ENCODE assay signal across 15 cellular contexts in the genomic region with DNA sequence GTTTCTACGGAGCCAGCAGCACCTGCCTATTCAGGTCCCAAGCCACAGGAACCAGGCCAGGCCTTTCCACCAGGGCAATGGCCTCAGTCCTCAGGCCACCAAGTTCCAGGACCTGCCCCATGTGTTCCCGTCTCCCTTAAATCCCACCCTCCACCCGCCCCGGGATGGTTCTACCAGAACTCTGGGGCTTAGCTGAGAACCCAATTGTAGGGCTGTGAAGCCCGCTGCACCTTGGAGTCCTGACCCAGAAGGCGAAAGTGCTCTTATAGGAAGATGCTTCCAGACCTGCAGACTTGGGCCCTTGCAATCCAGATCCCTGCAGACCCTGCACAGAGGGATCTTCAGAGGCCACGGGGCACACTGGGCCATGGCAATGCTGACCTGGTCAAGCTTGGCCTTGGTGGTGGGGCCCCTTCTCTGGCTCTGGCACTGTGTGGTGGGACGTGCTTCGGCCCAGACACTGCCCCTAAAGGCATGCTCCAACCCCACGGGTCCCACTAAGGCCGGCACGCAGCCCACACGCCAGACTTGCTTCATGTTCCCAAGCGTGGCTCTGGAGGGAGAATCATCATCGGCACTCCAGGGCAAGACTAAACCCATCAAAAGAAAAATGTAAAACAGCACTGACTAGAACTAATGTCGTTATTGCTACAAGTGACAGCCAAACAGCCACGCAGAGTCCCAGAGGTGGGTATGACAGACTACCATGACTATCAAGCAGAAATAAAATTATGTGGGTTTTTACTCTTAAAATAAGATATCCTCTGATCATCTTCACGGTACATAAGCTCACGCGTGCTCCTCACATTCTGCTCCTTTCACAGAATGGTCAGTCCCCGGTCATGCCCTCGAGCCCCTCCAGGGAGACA. TPM values are rescaled to one million over a fixed set of nuclear protein-coding genes. Genes with fewer than 3 reads are reported as not detected.
A peak's percentile ranks its signal among the peaks of the same experiment; 100 is the strongest.
DNase-seq lines count a peak whose midpoint lies in the region; ATAC-seq and TF ChIP-seq lines count a peak whose summit lies in the region.
"Had no signal": no experiment of that assay in that cellular context is flagged by ENCODE, and none has a peak within 500 bp of the region (broad histone marks: within the 10 kb centered on the region; RNA-seq: fewer than 3 reads in every experiment).

No MANE protein-coding gene starts in this region.

- no peak for ATAC-seq in upper lobe of left lung (ENCODE audit: low FRiP score in 2 of 2)
- ATAC-seq in activated T-helper 17 cell treated with anti-CD3 and anti-CD28 coated beads, Interleukin-2, amount 50 U/mL, for 72 hours (replicated peaks) = no peak

- H3K27ac Mint-ChIP-seq in H9 (no peak overlapping the region), chondrocyte (ENCODE audit: unreplicated experiment) (no peak overlapping the region)
- no peak overlapping the region for H3K27ac Mint-ChIP-seq in activated T-helper 17 cell treated with anti-CD3 and anti-CD28 coated beads, Interleukin-2, amount 50 U/mL, for 72 hours
- H3K27ac Mint-ChIP-seq: B cell had no signal

- no peak overlapping the region for H3T11ph ChIP-seq in H9 (ENCODE audit: low read length)

- no peaks in the 10 kb centered on the region for H3K9me3 ChIP-seq in H9 (ENCODE audit: control insufficient read depth, low read depth, low read length)
- H3K9me3 ChIP-seq in upper lobe of left lung = no peaks in the 10 kb centered on the region

- H3K4me1 Mint-ChIP-seq in H9 = peaks cover 24 to 31% of the 10 kb centered on the region in 2 experiments
- peaks cover 51% of the 10 kb centered on the region for H3K4me1 Mint-ChIP-seq in chondrocyte (ENCODE audit: low read depth)
- no peaks in the 10 kb centered on the region for H3K4me1 Mint-ChIP-seq in activated T-helper 17 cell treated with anti-CD3 and anti-CD28 coated beads, Interleukin-2, amount 50 U/mL, for 72 hours

- H3K56ac ChIP-seq in H9 (ENCODE audit: insufficient read length, low read depth, low read length) = no peak overlapping the region

- H3K27me3 Mint-ChIP-seq in H9 (ENCODE audit: low read depth) = peaks cover 4% of the 10 kb centered on the region; the same call in 1 of the 2 replicates
- no peaks in the 10 kb centered on the region for H3K27me3 Mint-ChIP-seq in chondrocyte (ENCODE audit: low read depth)
- H3K27me3 Mint-ChIP-seq in activated T-helper 17 cell treated with anti-CD3 and anti-CD28 coated beads, Interleukin-2, amount 50 U/mL, for 72 hours = no peaks in the 10 kb centered on the region
- H3K27me3 Mint-ChIP-seq: B cell; CD4-positive, alpha-beta memory T cell had no signal

- H2BK5ac ChIP-seq in H9 (ENCODE audit: insufficient read length, low read length) = no peak overlapping the region

- no peak overlapping the region for H2AK5ac ChIP-seq in H9 (ENCODE audit: insufficient read length, low read length)

- H3K27me3 ChIP-seq in H9 (ENCODE audit: insufficient read depth, low read length) = no peaks in the 10 kb centered on the region
- H3K27me3 ChIP-seq in upper lobe of left lung = no peaks in the 10 kb centered on the region
- H3K27me3 ChIP-seq: SJSA1 had no signal

- H4K91ac ChIP-seq in H9 (ENCODE audit: insufficient read length, low read depth, low read length) = no peak overlapping the region

- H2BK20ac ChIP-seq in H9 (ENCODE audit: low read depth, low read length, poor library complexity, severe bottlenecking) = no peak overlapping the region

- no peaks in the 10 kb centered on the region for H3K79me1 ChIP-seq in H9 (ENCODE audit: insufficient read depth, low read depth, low read length, poor library complexity, severe bottlenecking)

- no peak overlapping the region for H3K18ac ChIP-seq in H9 (ENCODE audit: insufficient read length, low read depth, low read length)

- H4K5ac ChIP-seq in H9 (ENCODE audit: insufficient read length, low read depth, low read length) = no peak overlapping the region

- H2BK12ac ChIP-seq in H9 (ENCODE audit: insufficient read length, low read depth, low read length) = no peak overlapping the region

- no peak for TF ChIP-seq POLR2A in upper lobe of left lung (IDR thresholded peaks at IDR 0.05)

- TF ChIP-seq CTCF in H9 (conservative IDR thresholded peaks at IDR 0.05) (no peak), chondrocyte (IDR thresholded peaks at IDR 0.05) (no peak), upper lobe of left lung (IDR thresholded peaks at IDR 0.05) (no peak)

- H3K4me2 ChIP-seq in H9 (ENCODE audit: insufficient read depth, insufficient read length, low read length) = no peak overlapping the region

- no peak overlapping the region for H4K8ac ChIP-seq in H9 (replicated peaks; ENCODE audit: insufficient read length, low read depth, low read length)

- H2BK120ac ChIP-seq in H9 (ENCODE audit: low read depth, low read length, poor library complexity, severe bottlenecking) = no peak overlapping the region

- H3K23me2 ChIP-seq in H9 (ENCODE audit: insufficient read length, low read depth, low read length, poor library complexity, severe bottlenecking) = no peaks in the 10 kb centered on the region

- WGBS in H9 (ENCODE audit: extremely low coverage, insufficient read length, low lambda C conversion rate) = no CpG with 5 or more reads among the region's 22 CpGs
- 89 to 92% methylated on average over 14 to 22 of the region's 22 CpGs for WGBS in upper lobe of left lung, 2 donors

- no peak overlapping the region for H3K14ac ChIP-seq in H9 (ENCODE audit: insufficient read depth, low read length)

- H3K4me3 Mint-ChIP-seq in H9 (no peak overlapping the region), chondrocyte (ENCODE audit: unreplicated experiment) (no peak overlapping the region)
- no peak overlapping the region for H3K4me3 Mint-ChIP-seq in activated T-helper 17 cell treated with anti-CD3 and anti-CD28 coated beads, Interleukin-2, amount 50 U/mL, for 72 hours
- H3K4me3 Mint-ChIP-seq: B cell; CD4-positive, alpha-beta memory T cell had no signal

- no peak overlapping the region for H3K23ac ChIP-seq in H9 (ENCODE audit: insufficient read length, low read depth, low read length)

- H3K9me3 Mint-ChIP-seq in H9 (no peaks in the 10 kb centered on the region), chondrocyte (ENCODE audit: low read depth) (no peaks in the 10 kb centered on the region)
- no peaks in the 10 kb centered on the region for H3K9me3 Mint-ChIP-seq in activated T-helper 17 cell treated with anti-CD3 and anti-CD28 coated beads, Interleukin-2, amount 50 U/mL, for 72 hours
- H3K9me3 Mint-ChIP-seq: CD4-positive, alpha-beta memory T cell had no signal

- no peak overlapping the region for H3K4ac ChIP-seq in H9 (ENCODE audit: low read depth, low read length)

- no peak overlapping the region for H3K4me3 ChIP-seq in upper lobe of left lung
- H3K4me3 ChIP-seq: GM23248, SJSA1 had no signal

- no peak overlapping the region for H3K27ac ChIP-seq in H9 (ENCODE audit: insufficient read length, low read depth, low read length)
- peak overlapping the region in 3 of 4 donors; percentile 59 to 70 (median 61) for H3K27ac ChIP-seq in upper lobe of left lung
- H3K27ac ChIP-seq: GM23248, HL-60, SJSA1 had no signal

- no peaks in the 10 kb centered on the region for H4K20me1 ChIP-seq in H9 (ENCODE audit: control insufficient read depth, insufficient read depth, insufficient read length)

- DNase-seq in H9 (peak; percentile 25), chondrocyte (ENCODE audit: low spot score) (peak; percentile 77), mesenteric fat pad (ENCODE audit: low spot score) (peak; percentile 65), upper lobe of left lung (peak in 1 of 2 donors; percentile 70), NCI-H2171 treated with DMSO at 0.1 percent for 48 hours (lab: John Stamatoyannopoulos, UW) (no peak)
- DNase-seq in activated CD4-positive, alpha-beta T cell treated with anti-CD3 and anti-CD28 coated beads, Interleukin-2, amount 50 U/mL, for 48 hours = no peak
- DNase-seq: ACHN; NCI-H1417 treated with DMSO at 0.1 percent for 48 hours; NK-92 treated with Interleukin-12 subunit alpha and Interleukin-12 subunit beta, amount 100 ng/mL, for 24 hours had no signal

- H3K9ac ChIP-seq in H9 (ENCODE audit: extremely low read depth, insufficient read length, low read length) = no peak overlapping the region
- H3K9ac ChIP-seq: GM23248 had no signal

- no peaks in the 10 kb centered on the region for H3K4me1 ChIP-seq in H9 (ENCODE audit: insufficient read depth, low read length)
- H3K4me1 ChIP-seq in upper lobe of left lung = peaks cover 0 to 39% (median 23%) of the 10 kb centered on the region in 4 donors

- H3K36me3 ChIP-seq in upper lobe of left lung = peaks cover 19 to 51% (median 44%) of the 10 kb centered on the region in 4 donors

- no peak for TF ChIP-seq EP300 in upper lobe of left lung (IDR thresholded peaks at IDR 0.05)

- no peaks in the 10 kb centered on the region for H3K79me2 ChIP-seq in H9 (ENCODE audit: insufficient read depth, low read length)

- H2BK15ac ChIP-seq in H9 (ENCODE audit: low read depth, low read length) = no peak overlapping the region

- H3K36me3 Mint-ChIP-seq in H9 (ENCODE audit: insufficient read depth in 1 of 3, low read depth in 3 of 3) = peaks cover 7 to 33% (median 21%) of the 10 kb centered on the region in 3 experiments; a peak in 6 of 7 replicates
- peaks cover 15% of the 10 kb centered on the region for H3K36me3 Mint-ChIP-seq in chondrocyte (ENCODE audit: low read depth)
- peaks cover 50% of the 10 kb centered on the region for H3K36me3 Mint-ChIP-seq in activated T-helper 17 cell treated with anti-CD3 and anti-CD28 coated beads, Interleukin-2, amount 50 U/mL, for 72 hours (ENCODE audit: low read depth)

- H2AFZ ChIP-seq in H9 (ENCODE audit: low read length) = no peak overlapping the region
- H2AFZ ChIP-seq: GM23248 had no signal

RNA-seq across cellular contexts. Expression of a gene that starts 41.3 kb away (rescaled TPM):
- total RNA-seq in H9 (2021) (13.3 and 14.6 TPM in 2 replicates), chondrocyte (0.53 to 1.7 TPM (median 1.5 TPM) in 3 replicates), mesenteric fat pad (9.7 TPM), upper lobe of left lung (10 to 100 TPM; 27.9 to 82.8 (median 41.4) TPM)
- 100 to 1,000 TPM in 1 of 2 donors, 10 to 100 TPM in 1; 81.5 to 153 TPM for total RNA-seq in activated T-helper 17 cell treated with anti-CD3 and anti-CD28 coated beads, Interleukin-2, amount 50 U/mL, for 72 hours

Comparison
In these comparisons a context has a peak if more than half of its experiments do, and no peak if none do; other contexts are left out.
1. DNase-seq: peak in H9 (single experiment), chondrocyte (single experiment) and mesenteric fat pad (single experiment); none in activated CD4-positive, alpha-beta T cell treated with anti-CD3 and anti-CD28 coated beads, Interleukin-2, amount 50 U/mL, for 48 hours (0 of 2) and NCI-H2171 treated with DMSO at 0.1 percent for 48 hours (single experiment).